13 cellular contexts compared by ENCODE assay signal in genomic region chr1:184524248-184524647, GRCh38.
"Had no signal": no experiment of that assay in that cellular context is flagged by ENCODE, and none has a peak within 500 bp of the region (broad histone marks: within the 10 kb centered on the region; RNA-seq: fewer than 3 reads in every experiment).

No MANE protein-coding gene starts in this region.

- DNase-seq: activated CD4-positive, alpha-beta T cell treated with anti-CD3 and anti-CD28 coated beads, Interleukin-2, amount 50 U/mL, for 48 hours; activated naive CD4-positive, alpha-beta T cell treated with anti-CD3 and anti-CD28 coated beads, Interleukin-2, amount 10 ng/mL, durations not matched to agents 7 days and 5 days; activated T-cell treated with anti-CD3 and anti-CD28 coated beads, Interleukin-2, amount 50 U/mL, for 24 hours; central memory CD4-positive, alpha-beta T cell; effector CD8-positive, alpha-beta T cell; islet precursor cell; left lung; naive thymus-derived CD4-positive, alpha-beta T cell; pancreas; stimulated activated CD4-positive, alpha-beta T cell treated with anti-CD3 and anti-CD28 coated beads, Interleukin-2, amount 100 ng/mL, for 48 hours; thyroid gland; WERI-Rb-1 had no signal

- H3K4me3 ChIP-seq: coronary artery, left lung, pancreas, thyroid gland had no signal
